In genomic region chr6:128173290-128173689, GRCh38 we compare ENCODE assay signal across 18 cellular contexts.
DNase-seq lines count a peak whose midpoint lies in the region; TF ChIP-seq lines count a peak whose summit lies in the region.
"Had no signal": no experiment of that assay in that cellular context is flagged by ENCODE, and none has a peak within 500 bp of the region (broad histone marks: within the 10 kb centered on the region; RNA-seq: fewer than 3 reads in every experiment).

No MANE protein-coding gene starts in this region.

- no peak overlapping the region for H3K4ac ChIP-seq in mesendoderm (ENCODE audit: low read depth, low read length)

- CTCF ChIA-PET in RWPE1 (lab: Yijun Ruan, JAX): interaction anchor here (0.6 kb wide), 1 partner anchor 446 kb away, joined by 3 read pairs; no protein-coding TSS in a partner anchor

- H2BK5ac ChIP-seq in mesendoderm (ENCODE audit: low read length): no peak overlapping the region

- H4K5ac ChIP-seq in mesendoderm (ENCODE audit: low read length): no peak overlapping the region

- TF ChIP-seq CTCF in AG09319 (IDR thresholded peaks at IDR 0.05; ENCODE audit: low read depth, low read length) (no peak), RWPE1 (conservative IDR thresholded peaks at IDR 0.05; ENCODE audit: low read depth) (no peak), chondrocyte (IDR thresholded peaks at IDR 0.05) (no peak)

- H3K4me2 ChIP-seq in mesendoderm (ENCODE audit: low read length): no peak overlapping the region

- H2BK120ac ChIP-seq in mesendoderm (ENCODE audit: low read depth, low read length): no peak overlapping the region

- no peak overlapping the region for H3K23ac ChIP-seq in mesendoderm (ENCODE audit: low read length)

- H3K27ac Mint-ChIP-seq in chondrocyte (ENCODE audit: unreplicated experiment): peak overlapping the region; percentile 2
- H3K27ac Mint-ChIP-seq: CD8-positive, alpha-beta memory T cell; IgD-negative memory B cell had no signal

- H3K27me3 ChIP-seq in mesendoderm (ENCODE audit: insufficient read depth, low read length, poor library complexity): no peaks in the 10 kb centered on the region
- H3K27me3 ChIP-seq: SJCRH30 had no signal

- H3K56ac ChIP-seq in mesendoderm (ENCODE audit: low read length): no peak overlapping the region

- H3K9ac ChIP-seq in mesendoderm (ENCODE audit: low read length): no peak overlapping the region

- no peaks in the 10 kb centered on the region for H3K36me3 Mint-ChIP-seq in chondrocyte (ENCODE audit: low read depth)
- H3K36me3 Mint-ChIP-seq: CD8-positive, alpha-beta memory T cell; IgD-negative memory B cell had no signal

- no peaks in the 10 kb centered on the region for H3K79me2 ChIP-seq in mesendoderm (ENCODE audit: control insufficient read depth, insufficient read depth, low read length)

- no peak overlapping the region for H4K8ac ChIP-seq in mesendoderm (ENCODE audit: low read depth, low read length)

- DNase-seq in AG09319 (ENCODE audit: extremely low read depth, low read depth): peak; percentile 58
- peak; percentile 16 for DNase-seq in RWPE1 (ENCODE audit: low spot score)
- no peak for DNase-seq in chondrocyte (ENCODE audit: low spot score)
- DNase-seq in fibroblast of peridontal ligament (ENCODE audit: extremely low read depth): peak; percentile 79
- no peak for DNase-seq in mesendoderm
- DNase-seq in KG1 (lab: John Stamatoyannopoulos, UW): no peak
- DNase-seq in NCI-H1105 (lab: John Stamatoyannopoulos, UW): no peak
- no peak for DNase-seq in NCI-H82 treated with DMSO at 0.1 percent for 48 hours (lab: John Stamatoyannopoulos, UW; ENCODE audit: unreplicated experiment)
- DNase-seq: CD8-positive, alpha-beta memory T cell; DMS53; Karpas-422; NCI-H1417; NCI-H1694 treated with DMSO at 0.1 percent for 48 hours; NCI-H446 treated with DMSO at 0.1 percent for 48 hours; NCI-H526 treated with DMSO at 0.1 percent for 48 hours; SJCRH30 had no signal

- H2AK5ac ChIP-seq in mesendoderm (ENCODE audit: low read length): no peak overlapping the region

- H3K36me3 ChIP-seq in mesendoderm (ENCODE audit: control insufficient read depth, insufficient read depth, low read length): no peaks in the 10 kb centered on the region
- H3K36me3 ChIP-seq: SJCRH30 had no signal

- H2BK15ac ChIP-seq in mesendoderm (replicated peaks; ENCODE audit: low read depth): no peak overlapping the region

- no peak overlapping the region for H3K27ac ChIP-seq in RWPE1
- H3K27ac ChIP-seq in mesendoderm (ENCODE audit: low read depth, low read length): no peak overlapping the region
- H3K27ac ChIP-seq: C4-2B, SJCRH30 had no signal

- WGBS in mesendoderm (ENCODE audit: extremely low coverage, insufficient coverage, low lambda C conversion rate): no CpG with 5 or more reads among the region's 1 CpG

- no peaks in the 10 kb centered on the region for H3K27me3 Mint-ChIP-seq in chondrocyte (ENCODE audit: low read depth)
- H3K27me3 Mint-ChIP-seq: CD8-positive, alpha-beta memory T cell; IgD-negative memory B cell had no signal

- H3K79me1 ChIP-seq in mesendoderm (ENCODE audit: low read length): no peaks in the 10 kb centered on the region

- H3K4me1 ChIP-seq in mesendoderm (ENCODE audit: control insufficient read depth, low read depth, low read length): peaks cover 2% of the 10 kb centered on the region
- H3K4me1 ChIP-seq: SJCRH30 had no signal

- no peak overlapping the region for H3K18ac ChIP-seq in mesendoderm (ENCODE audit: low read length)

- POLR2A ChIA-PET in RWPE1 (lab: Yijun Ruan, JAX; ENCODE audit: low non-redundant PET): no interaction called here

- peaks cover 25% of the 10 kb centered on the region for H3K4me1 Mint-ChIP-seq in chondrocyte (ENCODE audit: low read depth)

- no peak overlapping the region for H3K4me3 Mint-ChIP-seq in chondrocyte (ENCODE audit: unreplicated experiment)
- H3K4me3 Mint-ChIP-seq: CD8-positive, alpha-beta memory T cell; IgD-negative memory B cell had no signal

- H3K9me3 Mint-ChIP-seq in chondrocyte (ENCODE audit: low read depth): no peaks in the 10 kb centered on the region
- H3K9me3 Mint-ChIP-seq: CD8-positive, alpha-beta memory T cell; IgD-negative memory B cell had no signal

- no peak overlapping the region for H3K4me3 ChIP-seq in mesendoderm (ENCODE audit: low read length)
- H3K4me3 ChIP-seq: SJCRH30 had no signal

Comparison
In these comparisons a context has a peak if more than half of its experiments do, and no peak if none do; other contexts are left out.
1. DNase-seq: peak in AG09319 (single experiment), RWPE1 (single experiment) and fibroblast of peridontal ligament (single experiment); none in chondrocyte (single experiment), mesendoderm (single experiment), KG1 (single experiment), NCI-H1105 (single experiment) and NCI-H82 treated with DMSO at 0.1 percent for 48 hours (single experiment).